In the genomic region with DNA sequence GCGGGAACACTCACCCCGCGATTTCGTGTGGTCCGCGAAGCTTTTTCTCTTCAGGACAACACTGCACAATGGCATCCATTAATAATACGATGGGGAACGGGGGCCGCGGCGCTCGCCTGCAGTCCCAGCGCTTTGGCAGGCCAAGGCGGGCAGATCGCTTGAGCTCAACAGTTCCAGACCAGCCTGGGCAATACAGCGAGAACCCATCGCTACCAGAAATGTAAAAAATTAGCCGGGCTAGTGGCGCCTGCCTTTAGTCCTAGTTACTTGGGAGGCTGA, we compare ENCODE assay signal across 25 cellular contexts. TPM values are rescaled to one million over a fixed set of nuclear protein-coding genes. Genes with fewer than 3 reads are reported as not detected.
"Had no signal": no experiment of that assay in that cellular context is flagged by ENCODE, and none has a peak within 500 bp of the region (broad histone marks: within the 10 kb centered on the region; RNA-seq: fewer than 3 reads in every experiment).

No MANE protein-coding gene starts in this region.

- ATAC-seq: left colon, mucosa of descending colon, psoas muscle had no signal

- H3K4me3 ChIP-seq: hepatocyte, mucosa of descending colon, psoas muscle, smooth muscle cell, thyroid gland, transverse colon, upper lobe of left lung, vagina had no signal

- H3K9me3 ChIP-seq: mucosa of descending colon, psoas muscle, thyroid gland, transverse colon, upper lobe of left lung, vagina had no signal

- H3K36me3 ChIP-seq: heart right ventricle, left lung, thyroid gland, transverse colon, upper lobe of left lung, vagina had no signal

- H2AFZ ChIP-seq: hepatocyte, parathyroid adenoma had no signal

- DNase-seq: left colon; midbrain; mucosa of descending colon; occipital lobe; psoas muscle; stimulated activated CD4-positive, alpha-beta T cell treated with anti-CD3 and anti-CD28 coated beads, Interleukin-2, amount 100 ng/mL, for 48 hours; stimulated activated naive CD4-positive, alpha-beta T cell treated with Interleukin-2 at 50 U/mL for 16 hours; substantia nigra; thyroid gland; transverse colon had no signal

- H3K4me2 ChIP-seq: hepatocyte, smooth muscle cell had no signal

- H3K27ac ChIP-seq: heart right ventricle, hepatocyte, left lung, parathyroid adenoma, psoas muscle, thyroid gland, transverse colon, upper lobe of left lung, vagina had no signal

- H3K4me1 ChIP-seq: heart right ventricle, left lung, parathyroid adenoma, psoas muscle, thyroid gland, transverse colon, upper lobe of left lung, vagina had no signal

- H3K27me3 ChIP-seq: hepatocyte, thyroid gland, transverse colon, upper lobe of left lung, vagina had no signal

- H3K9ac ChIP-seq: parathyroid adenoma had no signal

- H3K79me2 ChIP-seq: hepatocyte, parathyroid adenoma had no signal

RNA-seq across cellular contexts. Expression of a gene that starts 17.7 kb away (rescaled TPM):
- total RNA-seq: hepatocyte; left colon; left lung; lower leg skin; mucosa of descending colon; myocyte; natural killer cell treated with Interleukin-12 subunit alpha and Interleukin-12 subunit beta and Interleukin-15 and Interleukin-18, amount 100 ng/mL, for 72 hours; occipital lobe; osteocyte; posterior vena cava; psoas muscle; smooth muscle cell; temporal lobe; thyroid gland; transverse colon; vagina had no signal
- polyA plus RNA-seq: hepatocyte; naive thymus-derived CD4-positive, alpha-beta T cell; neural cell; smooth muscle cell had no signal

RNA-seq across cellular contexts. Expression of a gene that starts 30.4 kb away (rescaled TPM):
- total RNA-seq: hepatocyte, myocyte, osteocyte, smooth muscle cell, vagina had no signal
- polyA plus RNA-seq: hepatocyte, neural cell, smooth muscle cell had no signal
